ENCODE assay signal across 7 cellular contexts in the genomic region with DNA sequence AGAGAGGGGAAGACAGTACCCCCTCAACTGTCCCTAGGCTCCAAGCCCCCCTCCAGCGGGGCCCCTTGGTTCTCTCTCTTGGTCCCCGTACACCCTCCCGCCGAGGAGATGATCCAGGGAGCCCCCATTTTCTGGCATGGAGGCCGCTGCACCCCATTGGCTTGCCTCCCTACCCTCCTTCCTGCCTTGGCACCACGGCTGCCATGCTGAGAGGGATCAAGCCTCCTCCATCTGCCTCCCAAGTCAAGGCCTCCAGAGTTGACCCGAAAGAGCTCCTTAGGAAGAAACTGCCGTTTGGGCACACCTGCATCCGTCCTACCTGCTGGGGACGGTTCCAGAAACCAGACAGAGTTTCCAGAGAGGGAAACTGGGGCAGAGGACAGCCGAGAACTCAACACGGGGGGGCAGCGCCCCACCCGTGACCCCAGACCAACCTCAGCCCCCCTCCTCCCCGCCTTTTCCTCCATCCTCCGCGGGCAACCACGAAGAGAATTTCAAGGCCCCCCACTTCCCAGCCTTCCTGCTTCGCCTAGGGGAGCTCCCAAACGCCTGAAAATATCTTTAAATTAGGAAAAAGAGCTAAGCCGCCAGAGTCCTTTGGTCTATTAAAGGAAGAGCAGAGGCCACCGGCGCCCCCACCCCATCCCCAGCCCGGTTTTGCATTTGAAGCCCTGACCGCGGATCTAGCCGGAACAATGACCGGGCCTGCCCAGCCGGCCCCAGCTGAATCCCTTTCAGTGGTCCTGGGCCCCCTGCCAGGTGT. TPM values are rescaled to one million over a fixed set of nuclear protein-coding genes. Genes with fewer than 3 reads are reported as not detected.
DNase-seq lines count a peak whose midpoint lies in the region; ATAC-seq and TF ChIP-seq lines count a peak whose summit lies in the region.
"Not testable (repeated sequence)": the region's sequence is repeated elsewhere in the genome, so short reads cannot be mapped to it uniquely, and the experiment has no call there.

No MANE protein-coding gene starts in this region.

- not testable (repeated sequence) for H3K9me3 ChIP-seq in Panc1 (ENCODE audit: control insufficient read depth, insufficient read depth, low read depth, low read length)

- H3K27me3 ChIP-seq in GM23338 (ENCODE audit: insufficient read depth); Panc1 (ENCODE audit: control insufficient read depth, insufficient read depth, low read length); mesendoderm (ENCODE audit: insufficient read depth, low read length, poor library complexity): not testable (repeated sequence)

- not testable (repeated sequence) for DNase-seq in GM23338 (ENCODE audit: low spot score); Panc1 (ENCODE audit: low read depth, low spot score); effector memory CD8-positive, alpha-beta T cell; left ventricle myocardium superior; mesendoderm; omental fat pad (ENCODE audit: low spot score)

- POLR2A ChIA-PET in Panc1 (lab: Charles Lee): not testable (repeated sequence)

- H4K8ac ChIP-seq in mesendoderm (ENCODE audit: low read depth, low read length): not testable (repeated sequence)

- peak overlapping the region; percentile 73 for H3K4me3 Mint-ChIP-seq in GM23338
- peak overlapping the region; percentile 44 for H3K4me3 Mint-ChIP-seq in activated naive CD4-positive, alpha-beta T cell treated with anti-CD3 and anti-CD28 coated beads, Interleukin-2, amount 50 U/mL, for 24 hours
- peak overlapping the region; percentile 47 to 61 for H3K4me3 Mint-ChIP-seq in effector memory CD8-positive, alpha-beta T cell

- not testable (repeated sequence) for H3K9ac ChIP-seq in mesendoderm (ENCODE audit: low read length)

- WGBS in mesendoderm (ENCODE audit: extremely low coverage, insufficient coverage, low lambda C conversion rate): no CpG with 5 or more reads among the region's 29 CpGs

- H3K9me3 Mint-ChIP-seq in GM23338; activated naive CD4-positive, alpha-beta T cell treated with anti-CD3 and anti-CD28 coated beads, Interleukin-2, amount 50 U/mL, for 24 hours; effector memory CD8-positive, alpha-beta T cell: not testable (repeated sequence)

- not testable (repeated sequence) for H3K36me3 Mint-ChIP-seq in GM23338 (ENCODE audit: low read depth); activated naive CD4-positive, alpha-beta T cell treated with anti-CD3 and anti-CD28 coated beads, Interleukin-2, amount 50 U/mL, for 24 hours; effector memory CD8-positive, alpha-beta T cell (ENCODE audit: insufficient read depth)

- TF ChIP-seq CTCF in GM23338 (conservative IDR thresholded peaks at IDR 0.05; ENCODE audit: low read depth in 2 of 2); Panc1 (IDR thresholded peaks at IDR 0.05); omental fat pad (IDR thresholded peaks at IDR 0.05): not testable (repeated sequence)

- H3K4me1 ChIP-seq in GM23338 (ENCODE audit: insufficient read depth); Panc1 (ENCODE audit: control insufficient read depth, insufficient read depth, low read length); mesendoderm (ENCODE audit: control insufficient read depth, low read depth, low read length): not testable (repeated sequence)

- not testable (repeated sequence) for BruUV-seq in Panc1 (replicated peaks; lab: Mats Ljungman, UMichigan)

- H3K27me3 Mint-ChIP-seq in GM23338 (ENCODE audit: insufficient read depth, low read depth, poor library complexity); activated naive CD4-positive, alpha-beta T cell treated with anti-CD3 and anti-CD28 coated beads, Interleukin-2, amount 50 U/mL, for 24 hours; effector memory CD8-positive, alpha-beta T cell: not testable (repeated sequence)

- H3K23ac ChIP-seq in mesendoderm (ENCODE audit: low read length): not testable (repeated sequence)

- peak overlapping the region; percentile 53 for H3K4me3 ChIP-seq in GM23338
- not testable (repeated sequence) for H3K4me3 ChIP-seq in Panc1 (ENCODE audit: low read depth in 2 of 2, low read length in 2 of 2); mesendoderm (ENCODE audit: low read length)

- peak overlapping the region; percentile 60 for H3K18ac ChIP-seq in mesendoderm (ENCODE audit: low read length)

- H3K79me1 ChIP-seq in mesendoderm (ENCODE audit: low read length): not testable (repeated sequence)

- H2BK15ac ChIP-seq in mesendoderm (replicated peaks; ENCODE audit: low read depth): not testable (repeated sequence)

- H3K56ac ChIP-seq in mesendoderm (ENCODE audit: low read length): peak overlapping the region; percentile 34

- not testable (repeated sequence) for H2BK5ac ChIP-seq in mesendoderm (ENCODE audit: low read length)

- not testable (repeated sequence) for H2BK120ac ChIP-seq in mesendoderm (ENCODE audit: low read depth, low read length)

- H3K79me2 ChIP-seq in GM23338 (replicated peaks; ENCODE audit: insufficient read depth); mesendoderm (ENCODE audit: control insufficient read depth, insufficient read depth, low read length): not testable (repeated sequence)

- H3K4ac ChIP-seq in mesendoderm (ENCODE audit: low read depth, low read length): not testable (repeated sequence)

- ATAC-seq in GM23338 (peak; percentile 68), Panc1 (peak; percentile 60), left ventricle myocardium superior (peak; percentile 36), omental fat pad (ENCODE audit: low FRiP score) (peak; percentile 36)
- ATAC-seq in effector memory CD8-positive, alpha-beta T cell (replicated peaks): not testable (repeated sequence)

- H2AFZ ChIP-seq in GM23338: not testable (repeated sequence)

- intact Hi-C loops in Panc1 (cut with micrococcal nuclease; ENCODE audit: unreplicated experiment); left ventricle myocardium superior (cut with micrococcal nuclease): not testable (repeated sequence)

- H3F3A ChIP-seq in GM23338 (replicated peaks; ENCODE audit: low read depth): not testable (repeated sequence)

- not testable (repeated sequence) for H4K20me1 ChIP-seq in GM23338 (replicated peaks; ENCODE audit: insufficient read depth)

- not testable (repeated sequence) for H3K36me3 ChIP-seq in GM23338 (ENCODE audit: insufficient read depth); Panc1 (ENCODE audit: control insufficient read depth, insufficient read depth, low read length); mesendoderm (ENCODE audit: control insufficient read depth, insufficient read depth, low read length)

- not testable (repeated sequence) for H3K4me1 Mint-ChIP-seq in GM23338; activated naive CD4-positive, alpha-beta T cell treated with anti-CD3 and anti-CD28 coated beads, Interleukin-2, amount 50 U/mL, for 24 hours; effector memory CD8-positive, alpha-beta T cell (ENCODE audit: low read depth in 2 of 2)

- peak overlapping the region; percentile 73 for H3K4me2 ChIP-seq in GM23338
- not testable (repeated sequence) for H3K4me2 ChIP-seq in mesendoderm (ENCODE audit: low read length)

- in situ Hi-C loops in Panc1 (cut with HindIII; ENCODE audit: low pct_unique_long_range_greater_than_20kb, low sequenced_read_pairs): not testable (repeated sequence)

- not testable (repeated sequence) for H3K9me2 ChIP-seq in GM23338 (ENCODE audit: insufficient read depth)

- not testable (repeated sequence) for H2AK5ac ChIP-seq in mesendoderm (ENCODE audit: low read length)

- H3K27ac ChIP-seq in GM23338 (ENCODE audit: low read depth) (peak overlapping the region; percentile 98), mesendoderm (ENCODE audit: low read depth, low read length) (peak overlapping the region; percentile 44)
- H3K27ac ChIP-seq in Panc1 (ENCODE audit: low read length): not testable (repeated sequence)

- not testable (repeated sequence) for H4K5ac ChIP-seq in mesendoderm (ENCODE audit: low read length)

- CTCF ChIA-PET in Panc1 (lab: Charles Lee): not testable (repeated sequence)

- peak overlapping the region; percentile 95 for H3K27ac Mint-ChIP-seq in GM23338
- not testable (repeated sequence) for H3K27ac Mint-ChIP-seq in activated naive CD4-positive, alpha-beta T cell treated with anti-CD3 and anti-CD28 coated beads, Interleukin-2, amount 50 U/mL, for 24 hours; effector memory CD8-positive, alpha-beta T cell

RNA-seq across cellular contexts. Expression of gene RHOT1, which starts 57.5 kb away (rescaled TPM):
- 51.4 and 53.5 TPM in 2 replicates for total RNA-seq in GM23338 (2014; rRNA removed; shearing (Covaris generic))
- 38.8 and 40.8 TPM in 2 replicates for polyA plus RNA-seq in GM23338 (2016; fragmentation: Nextera tagmentation; extraction: Ambion mirVana)
- total RNA-seq in Panc1 (2021; ENCODE audit: unreplicated experiment): 39.2 TPM
- 23.5 TPM for polyA plus RNA-seq in Panc1 (2012; ENCODE audit: insufficient read length)
- 77.3 TPM for total RNA-seq in left ventricle myocardium superior
- 20.1 TPM for polyA plus RNA-seq in mesendoderm (2013, experiment 1 of 2)
- polyA plus RNA-seq in mesendoderm (2013, experiment 2 of 2): 20.8 TPM
- 10 to 100 TPM; 32.1 to 55.7 (median 42.6) TPM for total RNA-seq in omental fat pad
